8 cellular contexts compared by ENCODE assay signal in the genomic region with DNA sequence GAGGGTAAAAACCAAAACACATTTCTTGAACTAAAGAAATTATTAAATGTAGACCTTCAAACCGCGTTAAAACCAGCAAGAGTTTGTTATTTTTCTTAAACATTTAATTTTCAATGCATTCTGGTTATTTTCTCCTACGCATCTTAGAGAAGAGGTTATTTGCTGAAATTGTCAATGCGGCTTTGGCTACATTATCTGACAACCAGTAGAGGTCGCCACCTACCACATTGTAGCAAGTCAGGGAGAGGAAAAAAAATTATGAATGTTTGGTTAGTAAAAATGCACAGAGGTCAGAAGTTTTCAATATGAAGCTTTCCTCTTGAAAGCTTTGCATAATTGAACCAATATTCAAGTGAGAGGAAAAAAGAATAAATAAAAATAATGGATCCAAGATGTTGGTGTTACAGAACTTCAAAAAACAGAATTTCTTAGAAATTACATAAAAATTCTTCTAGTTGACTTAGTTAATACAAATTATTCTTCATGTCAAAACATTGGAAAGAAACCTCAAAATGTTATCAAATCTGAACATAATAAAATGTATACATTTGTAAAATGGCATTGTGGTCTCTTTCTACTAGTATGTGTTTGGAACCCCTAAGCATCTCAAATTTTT.
DNase-seq lines count a peak whose midpoint lies in the region; ATAC-seq and TF ChIP-seq lines count a peak whose summit lies in the region.

No MANE protein-coding gene starts in this region.

- intact Hi-C loops in PC-9 (cut with micrococcal nuclease; ENCODE audit: unreplicated experiment) (loop anchor here (1.0 to 5.0 kb wide), 3 partner anchors 101 to 1295 kb away; no protein-coding TSS in a partner anchor), colonic mucosa (cut with DNase I) (loop anchor here (10.0 kb wide), 1 partner anchor 1978 kb away; no protein-coding TSS in a partner anchor)

- no peak overlapping the region for H3K9ac ChIP-seq in colonic mucosa (ENCODE audit: low read depth in 2 of 2, low read length in 2 of 2)

- H3K27me3 Mint-ChIP-seq in mesothelial cell of epicardium (ENCODE audit: low read depth) (no peaks in the 10 kb centered on the region), immature natural killer cell (ENCODE audit: low read depth in 3 of 3) (peaks cover 0 to 4% (median 0%) of the 10 kb centered on the region in 3 donors)

- no peaks in the 10 kb centered on the region for H3K36me3 ChIP-seq in PC-9 (ENCODE audit: low read depth)
- no peaks in the 10 kb centered on the region for H3K36me3 ChIP-seq in colonic mucosa

- H3K27me3 ChIP-seq in PC-9 (ENCODE audit: insufficient read depth, low read depth) (no peaks in the 10 kb centered on the region), colonic mucosa (no peaks in the 10 kb centered on the region)

- no peaks in the 10 kb centered on the region for H3K36me3 Mint-ChIP-seq in mesothelial cell of epicardium
- H3K36me3 Mint-ChIP-seq in immature natural killer cell, result no peaks in the 10 kb centered on the region

- H2AFZ ChIP-seq in PC-9, result no peak overlapping the region

- CTCF ChIA-PET in PC-9 (lab: Charles Lee), result interaction anchor here (0.6 to 0.9 kb wide), 2 partner anchors 159 to 1296 kb away, joined by 3 to 4 read pairs; no protein-coding TSS in a partner anchor

- TF ChIP-seq CTCF in PC-9 (conservative IDR thresholded peaks at IDR 0.05) (peak; percentile 94), colonic mucosa (IDR thresholded peaks at IDR 0.05) (peak; percentile 86), mesothelial cell of epicardium (IDR thresholded peaks at IDR 0.05; ENCODE audit: unreplicated experiment) (peak; percentile 82)

- H3K4me3 Mint-ChIP-seq in mesothelial cell of epicardium, result no peak overlapping the region
- no peak overlapping the region for H3K4me3 Mint-ChIP-seq in immature natural killer cell

- no peak overlapping the region for H3K27ac Mint-ChIP-seq in mesothelial cell of epicardium
- no peak overlapping the region for H3K27ac Mint-ChIP-seq in immature natural killer cell

- no peaks in the 10 kb centered on the region for H3K9me2 ChIP-seq in PC-9 (ENCODE audit: insufficient read depth)

- BruUV-seq in PC-9 (replicated peaks; lab: Mats Ljungman, UMichigan), result no TSS peak

- H3K9me3 ChIP-seq in PC-9 (ENCODE audit: insufficient read depth, low read depth), result no peaks in the 10 kb centered on the region
- no peaks in the 10 kb centered on the region for H3K9me3 ChIP-seq in colonic mucosa

- peaks cover 7% of the 10 kb centered on the region for H3K4me1 Mint-ChIP-seq in mesothelial cell of epicardium
- H3K4me1 Mint-ChIP-seq in immature natural killer cell, result no peaks in the 10 kb centered on the region

- H4K20me1 ChIP-seq in PC-9 (ENCODE audit: insufficient read depth), result no peaks in the 10 kb centered on the region

- no peak overlapping the region for H3K4me3 ChIP-seq in PC-9
- H3K4me3 ChIP-seq in colonic mucosa, result no peak overlapping the region

- ATAC-seq in GM21576 (IDR thresholded peaks at IDR 0.05; ENCODE audit: unreplicated experiment), result peak; percentile 78

- H3K4me2 ChIP-seq in PC-9, result no peak overlapping the region

- H3K79me2 ChIP-seq in PC-9 (ENCODE audit: low read depth), result no peaks in the 10 kb centered on the region

- POLR2A ChIA-PET in PC-9 (lab: Charles Lee; ENCODE audit: unreplicated experiment), result no interaction called here

- DNase-seq in activated T-cell treated with anti-CD3 and anti-CD28 coated beads for 4 hours (peak; percentile 0), KBM-7 (peak; percentile 55), PC-9 (peak; percentile 21 to 37), colonic mucosa (peak; percentile 46), mesothelial cell of epicardium (ENCODE audit: low spot score in 2 of 2, unreplicated experiment in 2 of 2) (no peak), immature natural killer cell (no peak)
- no peak for DNase-seq in activated T-cell treated with anti-CD3 and anti-CD28 coated beads, Interleukin-2, amount 50 U/mL, for 48 hours

- H3K4me1 ChIP-seq in PC-9 (replicated peaks; ENCODE audit: insufficient read depth), result no peaks in the 10 kb centered on the region
- no peaks in the 10 kb centered on the region for H3K4me1 ChIP-seq in colonic mucosa

- no peaks in the 10 kb centered on the region for H3K9me3 Mint-ChIP-seq in mesothelial cell of epicardium
- no peaks in the 10 kb centered on the region for H3K9me3 Mint-ChIP-seq in immature natural killer cell

- H3K27ac ChIP-seq in PC-9, result no peak overlapping the region
- no peak overlapping the region for H3K27ac ChIP-seq in colonic mucosa

- H3F3A ChIP-seq in PC-9 (ENCODE audit: insufficient read depth, low read depth), result no peaks in the 10 kb centered on the region

- in situ Hi-C loops in KBM-7 (cut with MboI; ENCODE audit: low pct_unique_long_range_greater_than_20kb, low sequenced_read_pairs), result no loop called here

Comparison
In these comparisons a context has a peak if more than half of its experiments do, and no peak if none do; other contexts are left out.
1. DNase-seq: peak in activated T-cell treated with anti-CD3 and anti-CD28 coated beads for 4 hours (single experiment), KBM-7 (single experiment), PC-9 (2 of 2) and colonic mucosa (single experiment); none in activated T-cell treated with anti-CD3 and anti-CD28 coated beads, Interleukin-2, amount 50 U/mL, for 48 hours (0 of 2), mesothelial cell of epicardium (0 of 2) and immature natural killer cell (0 of 3).
2. Peak in every context shown above with its lines, with median percentiles within 50 percentile points of each other: CTCF ChIP-seq.